ENCODE assay signal across 8 cellular contexts in the genomic region with DNA sequence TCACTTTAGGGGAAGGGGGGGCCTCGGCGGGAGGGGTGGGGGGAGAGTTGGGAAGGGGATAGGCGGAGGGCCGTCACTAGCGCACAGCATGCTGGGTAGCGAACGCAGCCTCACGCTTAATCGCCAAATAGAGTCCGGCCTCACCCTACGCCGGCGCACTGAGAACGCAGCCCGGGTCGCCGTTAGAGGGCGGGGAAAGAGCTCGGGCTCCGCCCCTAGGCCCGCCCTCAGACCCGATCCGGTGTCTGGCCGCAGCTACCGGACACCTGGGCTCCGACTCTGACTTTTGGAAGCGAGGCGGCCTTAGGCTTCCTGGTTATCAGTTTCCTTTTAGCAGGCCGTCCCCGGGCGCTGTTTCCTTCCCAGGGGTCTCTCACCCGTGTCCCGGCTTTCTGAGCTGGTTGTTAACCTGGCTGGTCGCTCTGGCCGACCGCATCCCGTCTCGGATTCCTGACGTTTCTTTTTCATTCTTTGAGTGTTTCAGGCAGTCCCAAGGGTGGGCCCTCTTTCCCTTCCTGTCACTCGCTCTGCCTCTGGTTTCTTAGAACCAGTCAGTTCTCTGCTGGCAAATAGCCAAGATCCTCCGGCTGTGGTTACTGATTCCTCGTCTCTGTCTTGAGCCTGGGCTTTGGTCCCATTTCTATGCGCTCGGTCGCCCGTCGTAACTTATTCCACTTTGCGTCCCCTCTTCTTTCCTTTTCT. TPM values are rescaled to one million over a fixed set of nuclear protein-coding genes. Genes with fewer than 3 reads are reported as not detected.
DNase-seq lines count a peak whose midpoint lies in the region; ATAC-seq and TF ChIP-seq lines count a peak whose summit lies in the region.

No MANE protein-coding gene starts in this region.

- peak overlapping the region; percentile 98 for H3K9ac ChIP-seq in OCI-LY1 (ENCODE audit: low read length)

- H3K79me2 ChIP-seq in OCI-LY1 (ENCODE audit: insufficient read depth, low read length) = peaks cover 42% of the 10 kb centered on the region

- H3K27ac ChIP-seq in OCI-LY1 (ENCODE audit: low read depth, low read length, poor library complexity, severe bottlenecking) = peak overlapping the region; percentile 72

- H3K36me3 ChIP-seq in OCI-LY1 (ENCODE audit: insufficient read depth, low read length) = peaks cover 17% of the 10 kb centered on the region

- TF ChIP-seq CTCF in OCI-LY1 (IDR thresholded peaks at IDR 0.05; ENCODE audit: low read length) (no peak), epithelial cell of esophagus (IDR thresholded peaks at IDR 0.05; ENCODE audit: insufficient read depth, low read depth, low read length, missing control alignments) (no peak)

- H3K4me3 ChIP-seq in OCI-LY1 (ENCODE audit: low read depth, low read length, poor library complexity, severe bottlenecking) (peak overlapping the region; percentile 95), epithelial cell of esophagus (ENCODE audit: low read length) (peak overlapping the region; percentile 86), mononuclear cell (ENCODE audit: low read length) (peak overlapping the region; percentile 99)

- H3K4me1 ChIP-seq in OCI-LY1 (ENCODE audit: insufficient read depth, low read length, severe bottlenecking) (peaks cover 35% of the 10 kb centered on the region), mononuclear cell (ENCODE audit: insufficient read depth, low read length) (peaks cover 20% of the 10 kb centered on the region)

- H3K4me2 ChIP-seq in OCI-LY1 (ENCODE audit: low read length) = peak overlapping the region; percentile 97

- no peaks in the 10 kb centered on the region for H3K9me2 ChIP-seq in OCI-LY1 (ENCODE audit: low read depth, low read length)

- DNase-seq in DMS 273 (lab: John Stamatoyannopoulos, UW; ENCODE audit: unreplicated experiment) (peak; percentile 98), HuH-7 (ENCODE audit: low spot score) (peak; percentile 99), activated T-cell treated with anti-CD3 and anti-CD28 coated beads for 24 hours (ENCODE audit: low read depth) (peak; percentile 90), epithelial cell of esophagus (ENCODE audit: low read depth) (peak; percentile 98)
- peak; percentile 83 to 87 for DNase-seq in stimulated activated CD8-positive, alpha-beta memory T cell treated with anti-CD3 and anti-CD28 coated beads, Interleukin-2, amount 100 ng/mL, for 48 hours (ENCODE audit: low read depth in 2 of 2)

- no peak overlapping the region for H2AFZ ChIP-seq in OCI-LY1 (ENCODE audit: low read length)

- no peaks in the 10 kb centered on the region for H4K20me1 ChIP-seq in OCI-LY1 (ENCODE audit: insufficient read depth, low read length)

- no peaks in the 10 kb centered on the region for H3F3A ChIP-seq in OCI-LY1 (ENCODE audit: insufficient read depth, low read length)

- H3K27me3 ChIP-seq in OCI-LY1 (ENCODE audit: insufficient read depth, low read length) (no peaks in the 10 kb centered on the region), mononuclear cell (ENCODE audit: insufficient read depth, low read length) (no peaks in the 10 kb centered on the region)

- peak; percentile 80 for ATAC-seq in GM21526 (IDR thresholded peaks at IDR 0.05; ENCODE audit: low FRiP score, unreplicated experiment)

- no peaks in the 10 kb centered on the region for H3K9me3 ChIP-seq in OCI-LY1 (ENCODE audit: low read length)
- no peaks in the 10 kb centered on the region for H3K9me3 ChIP-seq in mononuclear cell (ENCODE audit: low read depth, low read length)

RNA-seq across cellular contexts. Expression of a gene that starts 0.4 kb away (rescaled TPM):
- total RNA-seq in mononuclear cell = 27.9 TPM

RNA-seq across cellular contexts. Expression of a gene that starts 1.1 kb away (rescaled TPM):
- total RNA-seq in mononuclear cell = 13.0 TPM

Comparison
In these comparisons a context has a peak if more than half of its experiments do, and no peak if none do; other contexts are left out.
1. Peak in every context shown above with its lines: DNase-seq, ATAC-seq, H3K4me3 ChIP-seq and H3K27ac ChIP-seq.